ENCODE assay signal across 8 cellular contexts in the genomic region with DNA sequence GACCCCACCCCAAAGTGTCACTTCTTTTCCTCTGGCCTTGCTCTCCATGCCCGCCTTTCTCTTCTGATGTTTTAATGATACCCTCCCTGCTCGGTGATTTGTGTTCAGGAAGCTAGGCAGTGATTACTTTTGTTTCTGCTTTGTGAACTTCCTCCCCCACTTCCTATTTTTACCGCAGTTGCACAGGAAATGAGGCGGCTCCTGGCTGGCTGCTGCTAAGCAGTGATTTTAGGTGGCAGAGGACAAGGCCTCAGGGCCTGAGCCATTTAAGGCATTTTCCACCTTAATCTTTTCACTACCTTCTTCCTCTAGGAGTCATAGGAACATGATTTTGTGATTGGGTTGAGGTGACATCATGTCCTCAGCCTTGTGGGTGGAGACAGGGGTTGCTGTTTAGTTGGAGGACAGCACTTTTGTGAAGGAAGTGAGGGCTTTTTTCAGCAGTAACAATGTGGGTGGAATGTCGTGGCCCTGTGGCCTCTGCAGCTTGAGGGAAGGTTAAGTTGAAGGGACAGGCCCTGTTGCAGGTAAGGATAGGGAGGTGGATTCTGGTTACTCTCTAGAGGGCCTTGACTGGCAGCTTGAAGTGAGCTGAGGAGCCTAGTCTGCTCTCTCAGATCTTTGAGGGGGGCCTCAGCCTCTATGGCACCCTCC. TPM values are rescaled to one million over a fixed set of nuclear protein-coding genes. Genes with fewer than 3 reads are reported as not detected.
A peak's percentile ranks its signal among the peaks of the same experiment; 100 is the strongest.
DNase-seq lines count a peak whose midpoint lies in the region; ATAC-seq and TF ChIP-seq lines count a peak whose summit lies in the region.

No MANE protein-coding gene starts in this region.

- peaks cover 53% of the 10 kb centered on the region for H3K79me2 ChIP-seq in parathyroid adenoma

- peak; percentile 68 for ATAC-seq in HG02623 (IDR thresholded peaks at IDR 0.05; ENCODE audit: unreplicated experiment)
- peak; percentile 85 for ATAC-seq in gastroesophageal sphincter
- ATAC-seq in upper lobe of left lung (ENCODE audit: low FRiP score in 2 of 2): peak; percentile 82 to 88

- H2AFZ ChIP-seq in parathyroid adenoma: peak overlapping the region; percentile 16

- H3K27me3 ChIP-seq in Peyer's patch (no peaks in the 10 kb centered on the region), gastroesophageal sphincter (no peaks in the 10 kb centered on the region), parathyroid adenoma (ENCODE audit: control insufficient read depth, insufficient read depth, low read length) (no peaks in the 10 kb centered on the region), upper lobe of left lung (no peaks in the 10 kb centered on the region)

- no peak for TF ChIP-seq CTCF in Peyer's patch (IDR thresholded peaks at IDR 0.05)
- TF ChIP-seq CTCF in gastroesophageal sphincter (IDR thresholded peaks at IDR 0.05): no peak
- no peak for TF ChIP-seq CTCF in parathyroid adenoma (IDR thresholded peaks at IDR 0.05)
- no peak for TF ChIP-seq CTCF in upper lobe of left lung (IDR thresholded peaks at IDR 0.05)

- H3K9me3 ChIP-seq in Peyer's patch (no peaks in the 10 kb centered on the region), gastroesophageal sphincter (no peaks in the 10 kb centered on the region), parathyroid adenoma (ENCODE audit: control insufficient read depth, low read length) (no peaks in the 10 kb centered on the region), upper lobe of left lung (no peaks in the 10 kb centered on the region)

- no peak overlapping the region for H3K9ac ChIP-seq in parathyroid adenoma

- TF ChIP-seq EP300 in gastroesophageal sphincter (IDR thresholded peaks at IDR 0.05) (no peak), upper lobe of left lung (IDR thresholded peaks at IDR 0.05) (peak in 2 of 4 donors; percentile 40 to 48)

- H3K4me1 ChIP-seq in Peyer's patch: peaks cover 0 to 15% (median 6%) of the 10 kb centered on the region in 4 donors
- H3K4me1 ChIP-seq in gastroesophageal sphincter: peaks cover 0 to 45% (median 5%) of the 10 kb centered on the region in 3 donors
- H3K4me1 ChIP-seq in parathyroid adenoma: peaks cover 17% of the 10 kb centered on the region
- peaks cover 40 to 53% (median 51%) of the 10 kb centered on the region in 4 donors for H3K4me1 ChIP-seq in upper lobe of left lung

- WGBS in gastroesophageal sphincter (ENCODE audit: low coverage in 1 of 2), 2 donors: 63% methylated on average over 5 of the region's 5 CpGs; no CpG with 5 or more reads in 1 of the 2 donors
- 20 to 22% methylated on average over 5 of the region's 5 CpGs for WGBS in upper lobe of left lung, 2 donors

- DNase-seq in GF-D8 (lab: John Stamatoyannopoulos, UW) (peak; percentile 72), Peyer's patch (peak in 2 of 3 donors; percentile 80 to 86), upper lobe of left lung (peak in 1 of 2 donors; percentile 68), NCI-H1092 (lab: John Stamatoyannopoulos, UW) (no peak)
- peak; percentile 32 to 50 for DNase-seq in activated T-helper 1 cell treated with anti-CD3 and anti-CD28 coated beads, Interleukin-2, amount 50 U/mL, for 16 hours (ENCODE audit: low read depth in 1 of 2, low spot score in 1 of 2)

- H3K4me3 ChIP-seq in Peyer's patch (no peak overlapping the region), gastroesophageal sphincter (no peak overlapping the region), parathyroid adenoma (ENCODE audit: low read depth, low read length) (no peak overlapping the region), upper lobe of left lung (peak overlapping the region in 1 of 4 donors; percentile 9)

- TF ChIP-seq POLR2A in Peyer's patch (IDR thresholded peaks at IDR 0.05): no peak
- no peak for TF ChIP-seq POLR2A in gastroesophageal sphincter (IDR thresholded peaks at IDR 0.05)
- TF ChIP-seq POLR2A in upper lobe of left lung (IDR thresholded peaks at IDR 0.05): peak in 1 of 4 donors; percentile 39

- H3K27ac ChIP-seq in Peyer's patch (peak overlapping the region; percentile 64 to 76 (median 70)), gastroesophageal sphincter (peak overlapping the region in 3 of 4 donors; percentile 62 to 74 (median 69)), parathyroid adenoma (peak overlapping the region; percentile 77), upper lobe of left lung (peak overlapping the region; percentile 75 to 84 (median 84))

- H3K36me3 ChIP-seq in Peyer's patch (no peaks in the 10 kb centered on the region), gastroesophageal sphincter (no peaks in the 10 kb centered on the region), parathyroid adenoma (ENCODE audit: control insufficient read depth, insufficient read depth, low read length) (no peaks in the 10 kb centered on the region), upper lobe of left lung (no peaks in the 10 kb centered on the region)

- peak overlapping the region; percentile 43 for H3K4me2 ChIP-seq in parathyroid adenoma (ENCODE audit: low read length)

RNA-seq across cellular contexts. Expression of a gene that starts 15.7 kb away (rescaled TPM):
- total RNA-seq in Peyer's patch (10 to 100 TPM; 11.9 to 31.2 (median 19.5) TPM), gastroesophageal sphincter (10 to 100 TPM; 14.3 to 30.3 (median 21.9) TPM), upper lobe of left lung (10 to 100 TPM; 18.2 to 36.7 (median 28.1) TPM)
